Comparison of ENCODE assay signal across 9 cellular contexts in genomic region chr12:107318804-107319535, GRCh38.
A peak's percentile ranks its signal among the peaks of the same experiment; 100 is the strongest.
DNase-seq lines count a peak whose midpoint lies in the region; ATAC-seq and TF ChIP-seq lines count a peak whose summit lies in the region.
"Had no signal": no experiment of that assay in that cellular context is flagged by ENCODE, and none has a peak within 500 bp of the region (broad histone marks: within the 10 kb centered on the region; RNA-seq: fewer than 3 reads in every experiment).

No MANE protein-coding gene starts in this region.

- H2BK12ac ChIP-seq in neuronal stem cell (ENCODE audit: low read length): no peak overlapping the region

- peaks cover 46% of the 10 kb centered on the region for H3K4me1 Mint-ChIP-seq in CD8-positive, alpha-beta T cell (ENCODE audit: low read depth)
- peaks cover 47% of the 10 kb centered on the region for H3K4me1 Mint-ChIP-seq in activated T-cell treated with anti-CD3 and anti-CD28 coated beads, Interleukin-2, amount 50 U/mL, for 24 hours (ENCODE audit: low read depth)

- peaks cover 29% of the 10 kb centered on the region for H3K4me1 ChIP-seq in CD8-positive, alpha-beta T cell (ENCODE audit: insufficient read depth, low read length)
- H3K4me1 ChIP-seq in neuronal stem cell (ENCODE audit: control insufficient read depth in 2 of 2, insufficient read depth in 1 of 2, low read depth in 1 of 2, low read length in 2 of 2): peaks cover 4 to 7% of the 10 kb centered on the region in 2 donors

- H3K27me3 ChIP-seq in CD8-positive, alpha-beta T cell (ENCODE audit: insufficient read depth, low read length): no peaks in the 10 kb centered on the region
- peaks cover 4 to 35% (median 31%) of the 10 kb centered on the region in 3 experiments for H3K27me3 ChIP-seq in neuronal stem cell (ENCODE audit: control insufficient read depth in 3 of 3, insufficient read depth in 3 of 3, low read depth in 1 of 3, low read length in 3 of 3)

- no peak overlapping the region for H4K91ac ChIP-seq in neuronal stem cell (ENCODE audit: low read depth, low read length, poor library complexity)

- H3K9me3 ChIP-seq in CD8-positive, alpha-beta T cell (ENCODE audit: low read length): no peaks in the 10 kb centered on the region
- peaks cover 0 to 2% of the 10 kb centered on the region in 2 donors for H3K9me3 ChIP-seq in neuronal stem cell (replicated peaks in 1 of 2; ENCODE audit: control insufficient read depth in 2 of 2, insufficient read depth in 1 of 2, low read depth in 1 of 2, low read length in 2 of 2)

- H3K14ac ChIP-seq in neuronal stem cell (ENCODE audit: low read length): peak overlapping the region; percentile 98

- peak overlapping the region; percentile 94 for H3K9ac ChIP-seq in neuronal stem cell (ENCODE audit: low read depth, low read length, poor library complexity)

- H2BK5ac ChIP-seq in neuronal stem cell (ENCODE audit: low read length): peak overlapping the region; percentile 48

- peak overlapping the region; percentile 49 for H3K27ac Mint-ChIP-seq in CD8-positive, alpha-beta T cell
- H3K27ac Mint-ChIP-seq in activated T-cell treated with anti-CD3 and anti-CD28 coated beads, Interleukin-2, amount 50 U/mL, for 24 hours: peak overlapping the region; percentile 76
- H3K27ac Mint-ChIP-seq: memory B cell had no signal

- peak overlapping the region; percentile 23 for H2AK5ac ChIP-seq in neuronal stem cell (ENCODE audit: low read depth, low read length)

- in situ Hi-C loops in KBM-7 (cut with MboI; ENCODE audit: low pct_unique_long_range_greater_than_20kb, low sequenced_read_pairs): no loop called here

- H2AFZ ChIP-seq in neuronal stem cell (ENCODE audit: low read length): peak overlapping the region; percentile 92

- peak overlapping the region; percentile 69 for H3K4me3 ChIP-seq in CD8-positive, alpha-beta T cell (ENCODE audit: low read depth, low read length)
- H3K4me3 ChIP-seq in fibroblast of mammary gland (ENCODE audit: control insufficient read depth, low read depth, low read length): peak overlapping the region; percentile 25
- H3K4me3 ChIP-seq in neuronal stem cell (ENCODE audit: low read length in 2 of 2): peak overlapping the region; percentile 59 to 84

- POLR2A ChIA-PET in CD8-positive, alpha-beta T cell (lab: Charles Lee): interaction anchor here (1.4 to 4.4 kb wide), 7 partner anchors 9 to 87 kb away, joined by 4 to 76 read pairs (median 12); no protein-coding TSS in a partner anchor

- intact Hi-C loops in CD8-positive, alpha-beta T cell (cut with DNase I, micrococcal nuclease): loop anchor here (1.0 to 10.0 kb wide), 10 partner anchors 53 to 1017 kb away; partner anchors contain the start of genes PWP1 (in 2 of the 2), CRY1 (in 1 of the 2) and TCP11L2 (in 1 of the 2)

- peak overlapping the region; percentile 81 for H3K27ac ChIP-seq in CD8-positive, alpha-beta T cell (ENCODE audit: low read depth, low read length)
- no peak overlapping the region for H3K27ac ChIP-seq in neuronal stem cell (replicated peaks; ENCODE audit: low read length)

- peaks cover 12% of the 10 kb centered on the region for H3K79me1 ChIP-seq in neuronal stem cell (ENCODE audit: low read depth, low read length)

- H3K4ac ChIP-seq in neuronal stem cell (ENCODE audit: low read length): no peak overlapping the region

- peak overlapping the region; percentile 92 for H3K23ac ChIP-seq in neuronal stem cell (ENCODE audit: low read depth, low read length, poor library complexity)

- H4K8ac ChIP-seq in neuronal stem cell (ENCODE audit: low read depth, low read length): no peak overlapping the region

- no peak for TF ChIP-seq CTCF in CD8-positive, alpha-beta T cell (IDR thresholded peaks at IDR 0.05)
- TF ChIP-seq CTCF in fibroblast of mammary gland (conservative IDR thresholded peaks at IDR 0.05; ENCODE audit: control insufficient read depth, insufficient read depth, low read depth, low read length): no peak

- CTCF ChIA-PET in CD8-positive, alpha-beta T cell (lab: Charles Lee): interaction anchor here (0.6 to 5.6 kb wide), 8 partner anchors 18 to 229 kb away, joined by 3 to 65 read pairs (median 4); no protein-coding TSS in a partner anchor

- H3K4me3 Mint-ChIP-seq in CD8-positive, alpha-beta T cell: peak overlapping the region; percentile 87
- H3K4me3 Mint-ChIP-seq in activated T-cell treated with anti-CD3 and anti-CD28 coated beads, Interleukin-2, amount 50 U/mL, for 24 hours: peak overlapping the region; percentile 83

- H2BK15ac ChIP-seq in neuronal stem cell (ENCODE audit: low read length): peak overlapping the region; percentile 88

- peak overlapping the region; percentile 94 for H3K18ac ChIP-seq in neuronal stem cell (ENCODE audit: low read length)

- H2BK120ac ChIP-seq in neuronal stem cell (ENCODE audit: low read depth, low read length): no peak overlapping the region

- no peaks in the 10 kb centered on the region for H3K36me3 ChIP-seq in CD8-positive, alpha-beta T cell (ENCODE audit: insufficient read depth, low read length)
- H3K36me3 ChIP-seq in neuronal stem cell (replicated peaks in 1 of 2; ENCODE audit: control insufficient read depth in 2 of 2, insufficient read depth in 2 of 2, low read length in 2 of 2): no peaks in the 10 kb centered on the region

- peaks cover 11% of the 10 kb centered on the region for H3K36me3 Mint-ChIP-seq in CD8-positive, alpha-beta T cell
- peaks cover 3% of the 10 kb centered on the region for H3K36me3 Mint-ChIP-seq in activated T-cell treated with anti-CD3 and anti-CD28 coated beads, Interleukin-2, amount 50 U/mL, for 24 hours (ENCODE audit: low read depth)
- H3K36me3 Mint-ChIP-seq: memory B cell had no signal

- peak overlapping the region; percentile 99 for H3K4me2 ChIP-seq in neuronal stem cell (ENCODE audit: insufficient read depth, low read length, poor library complexity, severe bottlenecking)

- ATAC-seq in CD8-positive, alpha-beta T cell: no peak
- ATAC-seq in HG02763 (IDR thresholded peaks at IDR 0.05; ENCODE audit: unreplicated experiment): no peak

- H3K9me3 Mint-ChIP-seq in CD8-positive, alpha-beta T cell: no peaks in the 10 kb centered on the region
- no peaks in the 10 kb centered on the region for H3K9me3 Mint-ChIP-seq in activated T-cell treated with anti-CD3 and anti-CD28 coated beads, Interleukin-2, amount 50 U/mL, for 24 hours
- H3K9me3 Mint-ChIP-seq: memory B cell had no signal

- no CpG with 5 or more reads among the region's 73 CpGs for WGBS in neuronal stem cell (ENCODE audit: extremely low coverage in 2 of 2, insufficient read length in 2 of 2, insufficient replicate concordance in 1 of 2), 2 donors

- peak in 4 of 7 experiments; percentile 19 to 54 (median 26) for DNase-seq in CD8-positive, alpha-beta T cell
- peak; percentile 44 for DNase-seq in KBM-7
- peak; percentile 62 for DNase-seq in activated T-cell treated with anti-CD3 and anti-CD28 coated beads, Interleukin-2, amount 50 U/mL, for 24 hours
- peak; percentile 41 for DNase-seq in fibroblast of mammary gland (ENCODE audit: low read depth)
- DNase-seq in neuronal stem cell (ENCODE audit: low spot score): peak; percentile 53
- DNase-seq in AG08395 (ENCODE audit: low spot score): no peak
- DNase-seq in HPDE6-E6E7 (ENCODE audit: extremely low spot score): no peak

- no peaks in the 10 kb centered on the region for H3K27me3 Mint-ChIP-seq in CD8-positive, alpha-beta T cell (ENCODE audit: low read depth)
- peaks cover 9% of the 10 kb centered on the region for H3K27me3 Mint-ChIP-seq in activated T-cell treated with anti-CD3 and anti-CD28 coated beads, Interleukin-2, amount 50 U/mL, for 24 hours

Comparison
In these comparisons a context has a peak if more than half of its experiments do, and no peak if none do; other contexts are left out.
1. DNase-seq: peak in CD8-positive, alpha-beta T cell (4 of 7), KBM-7 (single experiment), activated T-cell treated with anti-CD3 and anti-CD28 coated beads, Interleukin-2, amount 50 U/mL, for 24 hours (single experiment), fibroblast of mammary gland (single experiment) and neuronal stem cell (single experiment); none in AG08395 (single experiment) and HPDE6-E6E7 (single experiment).
2. Peak in every context shown above with its lines, with median percentiles within 50 percentile points of each other: H3K4me3 ChIP-seq.